8 cellular contexts compared by ENCODE assay signal in genomic region chr12:50101663-50102062, GRCh38. TPM values are rescaled to one million over a fixed set of nuclear protein-coding genes. Genes with fewer than 3 reads are reported as not detected.
DNase-seq lines count a peak whose midpoint lies in the region; ATAC-seq, FAIRE-seq and TF ChIP-seq lines count a peak whose summit lies in the region.

No MANE protein-coding gene starts in this region.

- DNase-seq in H54 (ENCODE audit: insufficient read length, low spot score) = peak; percentile 41
- peak; percentile 68 for DNase-seq in NCI-H82 (lab: John Stamatoyannopoulos, UW)
- DNase-seq in epithelial cell of proximal tubule (ENCODE audit: low read depth) = no peak
- DNase-seq in progenitor cell of endocrine pancreas (ENCODE audit: low spot score, unreplicated experiment) = no peak
- DNase-seq in KBM-7 = no peak
- no peak for DNase-seq in stimulated activated CD4-positive, alpha-beta T cell treated with anti-CD3 and anti-CD28 coated beads, Interleukin-4, amount 100 ng/mL, for 4 hours
- no peak for DNase-seq in CD1c-positive myeloid dendritic cell (ENCODE audit: extremely low spot score)

- no peak for FAIRE-seq in H54 (lab: Jason Lieb, UNC)

- H3K27ac Mint-ChIP-seq in progenitor cell of endocrine pancreas = peak overlapping the region; percentile 78

- H3K4me1 Mint-ChIP-seq in progenitor cell of endocrine pancreas (ENCODE audit: low read depth) = peaks cover 18% of the 10 kb centered on the region

- in situ Hi-C loops in KBM-7 (cut with MboI; ENCODE audit: low pct_unique_long_range_greater_than_20kb, low sequenced_read_pairs) = no loop called here

- no peak overlapping the region for H3K4me3 ChIP-seq in epithelial cell of proximal tubule (ENCODE audit: low read depth, low read length)

- peaks cover 7% of the 10 kb centered on the region for H3K27me3 Mint-ChIP-seq in progenitor cell of endocrine pancreas

- no peak for ATAC-seq in HG03196 (IDR thresholded peaks at IDR 0.05; ENCODE audit: unreplicated experiment)

- H3K9me3 Mint-ChIP-seq in progenitor cell of endocrine pancreas (ENCODE audit: low read depth) = no peaks in the 10 kb centered on the region

- no peak for TF ChIP-seq POLR2A in H54 (IDR thresholded peaks at IDR 0.05; ENCODE audit: low read depth, low read length)

- H3K36me3 Mint-ChIP-seq in progenitor cell of endocrine pancreas (ENCODE audit: insufficient read depth) = peaks cover 24% of the 10 kb centered on the region

- TF ChIP-seq CTCF in epithelial cell of proximal tubule (conservative IDR thresholded peaks at IDR 0.05; ENCODE audit: low read depth, low read length) (peak; percentile 54), progenitor cell of endocrine pancreas (IDR thresholded peaks at IDR 0.05; ENCODE audit: unreplicated experiment) (peak; percentile 50)

- no peak overlapping the region for H3K4me3 Mint-ChIP-seq in progenitor cell of endocrine pancreas (ENCODE audit: low read depth)

RNA-seq across cellular contexts. Expression of gene GPD1, which starts 2.1 kb away (rescaled TPM):
- 0.07 TPM in 1 of 2 replicates, not detected in the other for total RNA-seq in epithelial cell of proximal tubule
- 2.0 and 2.1 TPM in 2 replicates for total RNA-seq in progenitor cell of endocrine pancreas

RNA-seq across cellular contexts. Expression of gene COX14, which starts 10.4 kb away (rescaled TPM):
- total RNA-seq in epithelial cell of proximal tubule = 52.2 and 73.1 TPM in 2 replicates
- 25.1 and 30.1 TPM in 2 replicates for total RNA-seq in progenitor cell of endocrine pancreas

RNA-seq across cellular contexts. Expression of gene SMARCD1, which starts 16.5 kb away (rescaled TPM):
- total RNA-seq in epithelial cell of proximal tubule (77.3 and 111 TPM in 2 replicates), progenitor cell of endocrine pancreas (160 and 167 TPM in 2 replicates)

RNA-seq across cellular contexts. Expression of gene ASIC1, which starts 44.3 kb away (rescaled TPM):
- total RNA-seq in epithelial cell of proximal tubule = 1.4 and 4.0 TPM in 2 replicates
- 5.2 and 5.7 TPM in 2 replicates for total RNA-seq in progenitor cell of endocrine pancreas

Comparison
In these comparisons a context has a peak if more than half of its experiments do, and no peak if none do; other contexts are left out.
1. DNase-seq: peak in H54 (single experiment) and NCI-H82 (single experiment); none in epithelial cell of proximal tubule (single experiment), progenitor cell of endocrine pancreas (single experiment), KBM-7 (single experiment), stimulated activated CD4-positive, alpha-beta T cell treated with anti-CD3 and anti-CD28 coated beads, Interleukin-4, amount 100 ng/mL, for 4 hours (0 of 2) and CD1c-positive myeloid dendritic cell (single experiment).